Comparison of ENCODE assay signal across 15 cellular contexts in genomic region chr4:53432528-53433424, GRCh38. TPM values are rescaled to one million over a fixed set of nuclear protein-coding genes. Genes with fewer than 3 reads are reported as not detected.
A peak's percentile ranks its signal among the peaks of the same experiment; 100 is the strongest.
DNase-seq lines count a peak whose midpoint lies in the region; ATAC-seq, FAIRE-seq and TF ChIP-seq lines count a peak whose summit lies in the region.
"Had no signal": no experiment of that assay in that cellular context is flagged by ENCODE, and none has a peak within 500 bp of the region (broad histone marks: within the 10 kb centered on the region; RNA-seq: fewer than 3 reads in every experiment).

No MANE protein-coding gene starts in this region.

- CTCF ChIA-PET in HepG2 (lab: Yijun Ruan, JAX; ENCODE audit: low intra/inter-chr PET ratio, low total read pairs): no interaction called here

- no peak overlapping the region for H3K9ac ChIP-seq in HepG2 (ENCODE audit: insufficient read depth, low read depth, low read length)

- H3K79me2 ChIP-seq in HepG2 (ENCODE audit: insufficient read depth, low read length): no peaks in the 10 kb centered on the region

- peak overlapping the region; percentile 12; the same call in 1 of the 2 replicates for H3K27ac Mint-ChIP-seq in HFFc6

- no peak overlapping the region for H3K4me2 ChIP-seq in HepG2 (ENCODE audit: low read depth, low read length)

- no peak for TF ChIP-seq RAD21 in HepG2 (CRISPR knock-in tag; IDR thresholded peaks at IDR 0.05)

- H3K36me3 ChIP-seq in HepG2 (replicated peaks in 1 of 2; ENCODE audit: control insufficient read depth in 1 of 2, insufficient read depth in 2 of 2, low read length in 2 of 2): peaks cover 12 to 46% of the 10 kb centered on the region in 2 experiments
- H3K36me3 ChIP-seq in right lobe of liver: peaks cover 0 to 20% (median 10%) of the 10 kb centered on the region in 4 donors
- peaks cover 0 to 15% (median 0%) of the 10 kb centered on the region in 3 donors for H3K36me3 ChIP-seq in pancreas
- peaks cover 0 to 92% (median 75%) of the 10 kb centered on the region in 9 donors for H3K36me3 ChIP-seq in heart left ventricle
- H3K36me3 ChIP-seq: prostate gland had no signal

- TF ChIP-seq CTCF in HepG2 (CRISPR knock-in tag; IDR thresholded peaks at IDR 0.05) (no peak), right lobe of liver (IDR thresholded peaks at IDR 0.05) (no peak), HFFc6 (IDR thresholded peaks at IDR 0.05) (no peak), pancreas (IDR thresholded peaks at IDR 0.05) (no peak), heart left ventricle (IDR thresholded peaks at IDR 0.05) (no peak)

- H3K27ac ChIP-seq in HepG2 (ENCODE audit: extremely low read length, insufficient read depth, low read length) (no peak overlapping the region), right lobe of liver (no peak overlapping the region), pancreas (no peak overlapping the region), heart left ventricle (no peak overlapping the region)
- H3K27ac ChIP-seq: prostate gland, RWPE1 had no signal

- H3K9me3 ChIP-seq in HepG2 (ENCODE audit: low read length) (no peaks in the 10 kb centered on the region), right lobe of liver (no peaks in the 10 kb centered on the region), pancreas (no peaks in the 10 kb centered on the region), heart left ventricle (no peaks in the 10 kb centered on the region)
- H3K9me3 ChIP-seq: prostate gland had no signal

- DNase-seq in HepG2 (ENCODE audit: low spot score) (no peak), right lobe of liver (no peak), HFFc6 (no peak), NCI-H2107 (lab: John Stamatoyannopoulos, UW) (no peak), pancreas (no peak), cerebellar cortex (ENCODE audit: low spot score) (no peak), heart left ventricle (no peak)
- DNase-seq: NCI-H1092, NCI-H510A, T-helper 9 cell had no signal

- TF ChIP-seq POLR2A in HepG2 (IDR thresholded peaks at IDR 0.05; ENCODE audit: insufficient read depth in 1 of 2, low read depth in 2 of 2, low read length in 2 of 2) (no peak), right lobe of liver (IDR thresholded peaks at IDR 0.05) (no peak), heart left ventricle (IDR thresholded peaks at IDR 0.05) (no peak)

- H3K4me1 ChIP-seq in HepG2 (ENCODE audit: insufficient read depth, low read length) (0 out of 2 replicates have a peak, but pooled peaks cover 5% of the 10 kb centered on the region), right lobe of liver (peaks cover 0 to 8% (median 2%) of the 10 kb centered on the region in 4 donors), pancreas (peaks cover 0 to 3% (median 0%) of the 10 kb centered on the region in 3 donors), heart left ventricle (no peaks in the 10 kb centered on the region)
- H3K4me1 ChIP-seq: prostate gland had no signal

- H2AFZ ChIP-seq in HepG2 (ENCODE audit: low read length): no peak overlapping the region

- intact Hi-C loops in HepG2 (cut with micrococcal nuclease; ENCODE audit: unreplicated experiment): no loop called here
- intact Hi-C loops in right lobe of liver (cut with DNase I): no loop called here
- intact Hi-C loops in pancreas (cut with DNase I): no loop called here
- intact Hi-C loops in heart left ventricle (cut with DNase I): no loop called here

- 98% methylated on average over 4 of the region's 4 CpGs for WGBS in HepG2 (ENCODE audit: low lambda C conversion rate)
- WGBS in right lobe of liver (ENCODE audit: insufficient coverage, low coverage, low lambda C conversion rate, missing lambda C conversion rate): 86% methylated on average over 4 of the region's 4 CpGs
- WGBS in pancreas, 2 donors: 97 to 98% methylated on average over 4 of the region's 4 CpGs
- WGBS in heart left ventricle, 4 donors: 94 to 98% (median 95%) methylated on average over 4 of the region's 4 CpGs

- POLR2A ChIA-PET in HepG2 (lab: Yijun Ruan, JAX): no interaction called here

- H3K9me3 Mint-ChIP-seq in HFFc6: no peaks in the 10 kb centered on the region

- peaks cover 43% of the 10 kb centered on the region for H3K36me3 Mint-ChIP-seq in HFFc6 (ENCODE audit: low read depth)

- H3K4me3 ChIP-seq in HepG2 (replicated peaks in 1 of 3; ENCODE audit: insufficient read depth in 1 of 3, low read depth in 2 of 3, low read length in 3 of 3): no peak overlapping the region
- no peak overlapping the region for H3K4me3 ChIP-seq in right lobe of liver
- H3K4me3 ChIP-seq in pancreas: no peak overlapping the region
- no peak overlapping the region for H3K4me3 ChIP-seq in heart left ventricle
- H3K4me3 ChIP-seq: prostate gland had no signal

- FAIRE-seq in HepG2 (lab: Jason Lieb, UNC) (no peak), pancreas (lab: Jason Lieb, UNC) (no peak)
- FAIRE-seq: colon, D721Med had no signal

- no TSS peak for BruUV-seq in HepG2 (replicated peaks; lab: Mats Ljungman, UMichigan)

- H3K27me3 ChIP-seq in HepG2 (ENCODE audit: control insufficient read depth in 1 of 2, insufficient read depth in 2 of 2, low read length in 2 of 2) (no peaks in the 10 kb centered on the region), right lobe of liver (no peaks in the 10 kb centered on the region), pancreas (no peaks in the 10 kb centered on the region), heart left ventricle (no peaks in the 10 kb centered on the region)

- H3K4me1 Mint-ChIP-seq in HFFc6 (ENCODE audit: low read depth): peaks cover 6% of the 10 kb centered on the region; the same call in 1 of the 2 replicates

- TF ChIP-seq EP300 in HepG2 (IDR thresholded peaks at IDR 0.05; ENCODE audit: low read depth in 2 of 2, low read length in 2 of 2) (no peak), HepG2 (CRISPR knock-in tag; IDR thresholded peaks at IDR 0.05; ENCODE audit: borderline replicate concordance) (no peak)

- H4K20me1 ChIP-seq in HepG2 (ENCODE audit: insufficient read depth, low read length): no peaks in the 10 kb centered on the region

- H3K4me3 Mint-ChIP-seq in HFFc6: no peak overlapping the region

- ATAC-seq in HepG2 (no peak), right lobe of liver (no peak), HG03442 (IDR thresholded peaks at IDR 0.05; ENCODE audit: unreplicated experiment) (peak; percentile 88), pancreas (no peak), heart left ventricle (no peak)

- in situ Hi-C loops in HepG2 (cut with HindIII; ENCODE audit: extremely low pct_ligation_motif_present, low pct_unique_long_range_greater_than_20kb): no loop called here

- no peaks in the 10 kb centered on the region for H3K27me3 Mint-ChIP-seq in HFFc6 (ENCODE audit: insufficient read depth)

TF ChIP-seq in HepG2, 621 proteins besides CTCF, POLR2A, EP300 and RAD21:
- TF ChIP-seq CREB3 (CRISPR knock-in tag; IDR thresholded peaks at IDR 0.05) (no peak), ZNF260 (CRISPR knock-in tag; IDR thresholded peaks at IDR 0.05; ENCODE audit: borderline replicate concordance, low read depth) (no peak), CEBPB (IDR thresholded peaks at IDR 0.05; ENCODE audit: borderline replicate concordance, low read depth, low read length) (0 out of 2 replicates have a peak, but pooled peaks have one; percentile 24), ATF1 (CRISPR knock-in tag; IDR thresholded peaks at IDR 0.05) (no peak)

RNA-seq across cellular contexts. Expression of gene FIP1L1, which starts 55.3 kb away (rescaled TPM):
- total RNA-seq in HepG2 (2016; rRNA removed; fragmentation: Illumina TruSeq; extraction: Trizol) (58.8 and 69.4 TPM in 2 replicates), right lobe of liver (10 to 100 TPM; 12.9 to 19.7 (median 18.9) TPM), pancreas (10 to 100 TPM in 5 of 6 donors, 1 to 10 TPM in 1; 10.0 to 27.8 (median 18.0) TPM), heart left ventricle (10 to 100 TPM; 23.5 to 46.2 (median 32.8) TPM)
- total RNA-seq in HepG2 (2016; cell fraction: cytosol; rRNA removed; fragmentation: Illumina TruSeq; extraction: Trizol; ENCODE audit: low read depth): 36.7 and 43.6 TPM in 2 replicates
- total RNA-seq in HepG2 (2016; cell fraction: insoluble cytoplasmic fraction; rRNA removed; fragmentation: Illumina TruSeq; extraction: Trizol): 58.2 and 70.3 TPM in 2 replicates
- 20.3 and 22.4 TPM in 2 replicates for total RNA-seq in HepG2 (2016; cell fraction: membrane; rRNA removed; fragmentation: Illumina TruSeq; extraction: Trizol)
- 61.1 and 66.7 TPM in 2 replicates for total RNA-seq in HepG2 (2016; cell fraction: nucleus; rRNA removed; fragmentation: Illumina TruSeq; extraction: Trizol)
- polyA plus RNA-seq in HepG2 (2011; rRNA removed) (14.8 and 14.9 TPM in 2 replicates), pancreas (10 to 100 TPM; 16.0 to 27.1 TPM), heart left ventricle (10 to 100 TPM; 23.8 to 34.1 TPM)
- 9.1 and 10.7 TPM in 2 replicates for polyA plus RNA-seq in HepG2 (2011; cell fraction: cytosol; rRNA removed)
- 16.4 and 23.7 TPM in 2 replicates for polyA plus RNA-seq in HepG2 (2011; cell fraction: nucleus; rRNA removed)
- polyA plus RNA-seq in HepG2 (2012): 18.8 and 31.6 TPM in 2 replicates
- 3.1 and 3.7 TPM in 2 replicates for polyA plus RNA-seq in HepG2 (2016; cell fraction: cytosol; fragmentation: Illumina TruSeq; extraction: Trizol; ENCODE audit: low read depth)
- polyA plus RNA-seq in HepG2 (2016; cell fraction: insoluble cytoplasmic fraction; fragmentation: Illumina TruSeq; extraction: Trizol; ENCODE audit: low read depth): 52.8 and 55.3 TPM in 2 replicates
- polyA plus RNA-seq in HepG2 (2016; cell fraction: membrane; fragmentation: Illumina TruSeq; extraction: Trizol; ENCODE audit: low read depth): 4.2 and 5.1 TPM in 2 replicates
- 61.3 and 61.4 TPM in 2 replicates for polyA plus RNA-seq in HepG2 (2016; cell fraction: nucleus; fragmentation: Illumina TruSeq; extraction: Trizol; ENCODE audit: insufficient read depth, low read depth)
- polyA minus RNA-seq in HepG2 (2011; rRNA and poly(A)+ RNA removed; ENCODE audit: low replicate concordance): 21.3 and 30.8 TPM in 2 replicates
- 11.8 and 16.8 TPM in 2 replicates for polyA minus RNA-seq in HepG2 (2011; cell fraction: cytosol; rRNA and poly(A)+ RNA removed)
- polyA minus RNA-seq in HepG2 (2011; cell fraction: nucleus; rRNA and poly(A)+ RNA removed): 94.4 and 102 TPM in 2 replicates
- total RNA-seq in HFFc6 (2021; fragmentation: NEBNext Ultra II Directional; extraction: Animal tissue kit (Norgen Biotek cat#: 25700)): 10 to 100 TPM; 56.3 to 81.5 (median 77.4) TPM
